In the genomic region with DNA sequence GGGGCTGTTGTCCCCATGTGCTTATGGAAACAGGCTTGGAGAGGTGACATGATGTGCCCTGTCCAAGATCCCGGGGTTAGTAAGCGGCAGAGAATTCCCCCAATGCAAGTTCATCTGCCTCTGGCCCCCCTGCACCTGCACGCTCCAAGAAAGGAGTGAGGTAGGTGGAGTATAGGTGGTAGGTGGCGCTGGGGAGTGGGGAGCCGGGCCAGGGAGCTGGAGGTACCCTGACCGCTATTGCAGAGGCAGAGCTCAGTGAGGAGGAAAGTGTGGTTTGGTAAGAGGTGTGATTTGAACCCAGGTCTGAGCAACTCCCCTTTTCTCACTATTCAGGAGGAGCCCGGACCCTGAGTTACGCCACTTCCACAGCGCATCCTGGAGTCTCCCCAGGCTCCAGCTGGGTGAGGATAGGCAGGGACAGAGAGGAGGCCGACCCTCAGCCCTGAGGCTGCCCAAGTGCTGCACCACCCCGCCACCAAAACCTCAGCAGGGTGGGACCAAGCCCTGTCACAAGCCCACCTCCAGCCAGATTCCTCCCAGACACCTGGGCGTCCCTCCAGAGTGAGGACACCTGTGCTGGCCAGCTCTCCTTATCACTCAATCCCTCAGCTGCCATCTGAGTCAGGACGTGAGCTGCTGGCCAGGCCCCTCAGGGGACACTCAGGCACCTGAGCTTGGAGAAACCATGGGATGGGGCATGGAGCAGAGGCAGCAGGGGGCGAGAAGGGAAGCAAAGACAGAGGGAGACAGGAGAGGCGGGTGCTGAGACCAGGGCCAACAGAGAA, we compare ENCODE assay signal across 1 cellular context.
TF ChIP-seq lines count a peak whose summit lies in the region.

No MANE protein-coding gene starts in this region.

TF ChIP-seq in K562, 482 proteins besides CTCF, POLR2A, EP300 and RAD21:
- TF ChIP-seq, protein P1, sequence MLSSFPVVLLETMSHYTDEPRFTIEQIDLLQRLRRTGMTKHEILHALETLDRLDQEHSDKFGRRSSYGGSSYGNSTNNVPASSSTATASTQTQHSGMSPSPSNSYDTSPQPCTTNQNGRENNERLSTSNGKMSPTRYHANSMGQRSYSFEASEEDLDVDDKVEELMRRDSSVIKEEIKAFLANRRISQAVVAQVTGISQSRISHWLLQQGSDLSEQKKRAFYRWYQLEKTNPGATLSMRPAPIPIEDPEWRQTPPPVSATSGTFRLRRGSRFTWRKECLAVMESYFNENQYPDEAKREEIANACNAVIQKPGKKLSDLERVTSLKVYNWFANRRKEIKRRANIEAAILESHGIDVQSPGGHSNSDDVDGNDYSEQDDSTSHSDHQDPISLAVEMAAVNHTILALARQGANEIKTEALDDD (IDR thresholded peaks at IDR 0.05): no peak
- no peak for TF ChIP-seq MTF1 (CRISPR knock-in tag; IDR thresholded peaks at IDR 0.05; ENCODE audit: borderline replicate concordance)
- no peak for TF ChIP-seq POLR2G (IDR thresholded peaks at IDR 0.05; ENCODE audit: low read depth, low read length)
- TF ChIP-seq, protein P2, sequence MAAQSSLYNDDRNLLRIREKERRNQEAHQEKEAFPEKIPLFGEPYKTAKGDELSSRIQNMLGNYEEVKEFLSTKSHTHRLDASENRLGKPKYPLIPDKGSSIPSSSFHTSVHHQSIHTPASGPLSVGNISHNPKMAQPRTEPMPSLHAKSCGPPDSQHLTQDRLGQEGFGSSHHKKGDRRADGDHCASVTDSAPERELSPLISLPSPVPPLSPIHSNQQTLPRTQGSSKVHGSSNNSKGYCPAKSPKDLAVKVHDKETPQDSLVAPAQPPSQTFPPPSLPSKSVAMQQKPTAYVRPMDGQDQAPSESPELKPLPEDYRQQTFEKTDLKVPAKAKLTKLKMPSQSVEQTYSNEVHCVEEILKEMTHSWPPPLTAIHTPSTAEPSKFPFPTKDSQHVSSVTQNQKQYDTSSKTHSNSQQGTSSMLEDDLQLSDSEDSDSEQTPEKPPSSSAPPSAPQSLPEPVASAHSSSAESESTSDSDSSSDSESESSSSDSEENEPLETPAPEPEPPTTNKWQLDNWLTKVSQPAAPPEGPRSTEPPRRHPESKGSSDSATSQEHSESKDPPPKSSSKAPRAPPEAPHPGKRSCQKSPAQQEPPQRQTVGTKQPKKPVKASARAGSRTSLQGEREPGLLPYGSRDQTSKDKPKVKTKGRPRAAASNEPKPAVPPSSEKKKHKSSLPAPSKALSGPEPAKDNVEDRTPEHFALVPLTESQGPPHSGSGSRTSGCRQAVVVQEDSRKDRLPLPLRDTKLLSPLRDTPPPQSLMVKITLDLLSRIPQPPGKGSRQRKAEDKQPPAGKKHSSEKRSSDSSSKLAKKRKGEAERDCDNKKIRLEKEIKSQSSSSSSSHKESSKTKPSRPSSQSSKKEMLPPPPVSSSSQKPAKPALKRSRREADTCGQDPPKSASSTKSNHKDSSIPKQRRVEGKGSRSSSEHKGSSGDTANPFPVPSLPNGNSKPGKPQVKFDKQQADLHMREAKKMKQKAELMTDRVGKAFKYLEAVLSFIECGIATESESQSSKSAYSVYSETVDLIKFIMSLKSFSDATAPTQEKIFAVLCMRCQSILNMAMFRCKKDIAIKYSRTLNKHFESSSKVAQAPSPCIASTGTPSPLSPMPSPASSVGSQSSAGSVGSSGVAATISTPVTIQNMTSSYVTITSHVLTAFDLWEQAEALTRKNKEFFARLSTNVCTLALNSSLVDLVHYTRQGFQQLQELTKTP (IDR thresholded peaks at IDR 0.05; ENCODE audit: low read depth in 1 of 2, partially characterized antibody in 2 of 2): no peak
- TF ChIP-seq MAZ (CRISPR knock-in tag; conservative IDR thresholded peaks at IDR 0.05 in 1 of 2, IDR thresholded peaks at IDR 0.05 in 1 of 2): no peak
- no peak for TF ChIP-seq NRF1 (conservative IDR thresholded peaks at IDR 0.05 in 1 of 2, IDR thresholded peaks at IDR 0.05 in 1 of 2)
- no peak for TF ChIP-seq CBFB (CRISPR knock-in tag; IDR thresholded peaks at IDR 0.05)
- TF ChIP-seq ARHGAP35 (IDR thresholded peaks at IDR 0.05; ENCODE audit: partially characterized antibody): no peak
- TF ChIP-seq FOXK2 (conservative IDR thresholded peaks at IDR 0.05 in 1 of 2, IDR thresholded peaks at IDR 0.05 in 1 of 2; ENCODE audit: low read depth in 2 of 2): no peak
- no peak for TF ChIP-seq NCOA1 (IDR thresholded peaks at IDR 0.05; ENCODE audit: low read depth)
- no peak for TF ChIP-seq NCOA2 (IDR thresholded peaks at IDR 0.05; ENCODE audit: partially characterized antibody in 2 of 2)
- no peak for TF ChIP-seq MCM5 (IDR thresholded peaks at IDR 0.05; ENCODE audit: low read depth)
- no peak for TF ChIP-seq RBM15 (IDR thresholded peaks at IDR 0.05; ENCODE audit: insufficient read depth, low read length)
- TF ChIP-seq, protein P3, sequence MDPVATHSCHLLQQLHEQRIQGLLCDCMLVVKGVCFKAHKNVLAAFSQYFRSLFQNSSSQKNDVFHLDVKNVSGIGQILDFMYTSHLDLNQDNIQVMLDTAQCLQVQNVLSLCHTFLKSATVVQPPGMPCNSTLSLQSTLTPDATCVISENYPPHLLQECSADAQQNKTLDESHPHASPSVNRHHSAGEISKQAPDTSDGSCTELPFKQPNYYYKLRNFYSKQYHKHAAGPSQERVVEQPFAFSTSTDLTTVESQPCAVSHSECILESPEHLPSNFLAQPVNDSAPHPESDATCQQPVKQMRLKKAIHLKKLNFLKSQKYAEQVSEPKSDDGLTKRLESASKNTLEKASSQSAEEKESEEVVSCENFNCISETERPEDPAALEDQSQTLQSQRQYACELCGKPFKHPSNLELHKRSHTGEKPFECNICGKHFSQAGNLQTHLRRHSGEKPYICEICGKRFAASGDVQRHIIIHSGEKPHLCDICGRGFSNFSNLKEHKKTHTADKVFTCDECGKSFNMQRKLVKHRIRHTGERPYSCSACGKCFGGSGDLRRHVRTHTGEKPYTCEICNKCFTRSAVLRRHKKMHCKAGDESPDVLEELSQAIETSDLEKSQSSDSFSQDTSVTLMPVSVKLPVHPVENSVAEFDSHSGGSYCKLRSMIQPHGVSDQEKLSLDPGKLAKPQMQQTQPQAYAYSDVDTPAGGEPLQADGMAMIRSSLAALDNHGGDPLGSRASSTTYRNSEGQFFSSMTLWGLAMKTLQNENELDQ (CRISPR knock-in tag; IDR thresholded peaks at IDR 0.05; ENCODE audit: borderline replicate concordance): no peak
- no peak for TF ChIP-seq TRIM28 (IDR thresholded peaks at IDR 0.05)
